18 cellular contexts compared by ENCODE assay signal in the genomic region with DNA sequence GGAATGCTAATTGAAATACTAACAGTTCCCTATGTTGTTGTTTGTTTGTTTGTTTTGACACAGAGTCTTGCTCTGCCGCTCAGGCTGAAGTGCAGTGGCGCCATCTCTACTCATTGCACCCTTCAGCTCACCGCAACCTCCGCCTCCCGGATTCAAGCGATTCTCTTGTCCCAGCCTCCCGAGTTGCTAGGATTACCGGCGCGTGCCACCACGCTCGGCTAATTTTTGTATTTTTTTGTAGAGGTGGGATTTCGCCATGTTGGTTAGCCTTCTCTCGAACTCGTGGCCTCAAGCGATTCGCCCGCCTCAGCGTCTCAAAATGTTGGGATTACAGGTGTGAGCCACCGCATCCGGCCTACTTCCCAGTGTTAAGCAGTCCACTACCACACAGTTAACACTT. TPM values are rescaled to one million over a fixed set of nuclear protein-coding genes. Genes with fewer than 3 reads are reported as not detected.
DNase-seq lines count a peak whose midpoint lies in the region; TF ChIP-seq lines count a peak whose summit lies in the region.
"Had no signal": no experiment of that assay in that cellular context is flagged by ENCODE, and none has a peak within 500 bp of the region (broad histone marks: within the 10 kb centered on the region; RNA-seq: fewer than 3 reads in every experiment).

No MANE protein-coding gene starts in this region.

- no peaks in the 10 kb centered on the region for H3K9me2 ChIP-seq in Loucy (replicated peaks; ENCODE audit: low read depth, low read length)

- intact Hi-C loops in activated CD4-positive, alpha-beta T cell treated with anti-CD3 and anti-CD28 coated beads, Interleukin-2, amount 10 ng/mL, durations not matched to agents 24 days and 14 days (cut with micrococcal nuclease), result loop anchor here (5.0 to 10.0 kb wide), 2 partner anchors 259 to 409 kb away; partner anchors contain the start of genes FAM111A and MRPL16
- intact Hi-C loops in thyroid gland (cut with DNase I), result loop anchor here (10.0 kb wide), 2 partner anchors 61 to 111 kb away; partner anchors contain the start of genes OSBP and PATL1

- 92 to 95% methylated on average over 8 to 21 of the region's 21 CpGs for whole genome bisulfite sequencing in endodermal cell (ENCODE audit: insufficient coverage in 1 of 2, insufficient read length in 1 of 2), 2 experiments
- 95 to 96% methylated on average over 21 of the region's 21 CpGs for WGBS in thyroid gland, 2 donors

- H3K4me1 Mint-ChIP-seq in activated CD4-positive, alpha-beta T cell treated with anti-CD3 and anti-CD28 coated beads, Interleukin-2, amount 10 ng/mL, durations not matched to agents 24 days and 14 days, result peaks cover 41% of the 10 kb centered on the region
- H3K4me1 Mint-ChIP-seq in endodermal cell, result peaks cover 8% of the 10 kb centered on the region
- H3K4me1 Mint-ChIP-seq in immature natural killer cell, result peaks cover 42 to 65% of the 10 kb centered on the region in 2 donors
- H3K4me1 Mint-ChIP-seq in chondrocyte (ENCODE audit: low read depth), result peaks cover 40% of the 10 kb centered on the region

- H3K36me3 ChIP-seq in Loucy (ENCODE audit: insufficient read depth, low read length) (no peaks in the 10 kb centered on the region), endodermal cell (ENCODE audit: control insufficient read depth, insufficient read depth, low read length) (no peaks in the 10 kb centered on the region), thyroid gland (no peaks in the 10 kb centered on the region)

- TF ChIP-seq CTCF in Loucy (conservative IDR thresholded peaks at IDR 0.05; ENCODE audit: low read length) (no peak), endodermal cell (conservative IDR thresholded peaks at IDR 0.05) (no peak), thyroid gland (IDR thresholded peaks at IDR 0.05) (no peak), chondrocyte (IDR thresholded peaks at IDR 0.05) (no peak)

- no peak overlapping the region for H3K27ac ChIP-seq in endodermal cell (ENCODE audit: low read depth, low read length)
- peak overlapping the region in 2 of 3 donors; percentile 34 to 87 for H3K27ac ChIP-seq in thyroid gland

- no peaks in the 10 kb centered on the region for H3K9me3 Mint-ChIP-seq in activated CD4-positive, alpha-beta T cell treated with anti-CD3 and anti-CD28 coated beads, Interleukin-2, amount 10 ng/mL, durations not matched to agents 24 days and 14 days
- H3K9me3 Mint-ChIP-seq in endodermal cell (no peaks in the 10 kb centered on the region), immature natural killer cell (peaks cover 0 to 2% (median 0%) of the 10 kb centered on the region in 6 donors), chondrocyte (ENCODE audit: low read depth) (no peaks in the 10 kb centered on the region)

- H4K20me1 ChIP-seq in Loucy (ENCODE audit: insufficient read depth, low read length, poor library complexity, severe bottlenecking), result no peaks in the 10 kb centered on the region

- H3K4me3 ChIP-seq in Loucy (ENCODE audit: low read length, poor library complexity, severe bottlenecking), result no peak overlapping the region
- H3K4me3 ChIP-seq in endodermal cell (ENCODE audit: low read length), result no peak overlapping the region
- H3K4me3 ChIP-seq in thyroid gland (replicated peaks in 1 of 3), result no peak overlapping the region

- no peak for DNase-seq in activated CD4-positive, alpha-beta T cell treated with anti-CD3 and anti-CD28 coated beads, Interleukin-2, amount 10 ng/mL, durations not matched to agents 24 days and 14 days
- no peak for DNase-seq in activated CD4-positive, alpha-beta T cell treated with anti-CD3 and anti-CD28 coated beads for 48 hours
- DNase-seq in endodermal cell (no peak), thyroid gland (no peak), cerebellar nuclear complex (lab: John Stamatoyannopoulos, UW) (no peak), immature natural killer cell (no peak), chondrocyte (ENCODE audit: low spot score) (no peak)
- DNase-seq: C1 segment of cervical spinal cord, DMS153, H7, KBM-7, NCI-H1048, NCI-H146, NCI-H2081, NCI-H524 treated with DMSO at 0.1 percent for 48 hours had no signal

- H3K27me3 ChIP-seq in Loucy (ENCODE audit: insufficient read depth, low read length, poor library complexity, severe bottlenecking), result no peaks in the 10 kb centered on the region
- no peaks in the 10 kb centered on the region for H3K27me3 ChIP-seq in endodermal cell (ENCODE audit: control insufficient read depth, insufficient read depth, low read length, poor library complexity, severe bottlenecking)
- H3K27me3 ChIP-seq in thyroid gland, result no peaks in the 10 kb centered on the region

- peak overlapping the region; percentile 23 for H3K4me3 Mint-ChIP-seq in activated CD4-positive, alpha-beta T cell treated with anti-CD3 and anti-CD28 coated beads, Interleukin-2, amount 10 ng/mL, durations not matched to agents 24 days and 14 days
- H3K4me3 Mint-ChIP-seq in endodermal cell (peak overlapping the region; percentile 75), immature natural killer cell (no peak overlapping the region), chondrocyte (ENCODE audit: unreplicated experiment) (no peak overlapping the region)

- no peaks in the 10 kb centered on the region for H3K9me3 ChIP-seq in Loucy (ENCODE audit: insufficient read depth, low read depth, low read length)
- no peaks in the 10 kb centered on the region for H3K9me3 ChIP-seq in endodermal cell (ENCODE audit: control insufficient read depth, low read length)
- no peaks in the 10 kb centered on the region for H3K9me3 ChIP-seq in thyroid gland

- H3K36me3 Mint-ChIP-seq in activated CD4-positive, alpha-beta T cell treated with anti-CD3 and anti-CD28 coated beads, Interleukin-2, amount 10 ng/mL, durations not matched to agents 24 days and 14 days (ENCODE audit: low read depth), result peaks cover 3% of the 10 kb centered on the region
- H3K36me3 Mint-ChIP-seq in endodermal cell (ENCODE audit: low read depth) (no peaks in the 10 kb centered on the region), immature natural killer cell (no peaks in the 10 kb centered on the region), chondrocyte (ENCODE audit: low read depth) (no peaks in the 10 kb centered on the region)

- peaks cover 22% of the 10 kb centered on the region for H3K27me3 Mint-ChIP-seq in activated CD4-positive, alpha-beta T cell treated with anti-CD3 and anti-CD28 coated beads, Interleukin-2, amount 10 ng/mL, durations not matched to agents 24 days and 14 days
- H3K27me3 Mint-ChIP-seq in endodermal cell (ENCODE audit: insufficient read depth), result peaks cover 6% of the 10 kb centered on the region
- H3K27me3 Mint-ChIP-seq in immature natural killer cell (ENCODE audit: low read depth in 3 of 3), result peaks cover 15 to 55% (median 41%) of the 10 kb centered on the region in 3 donors
- H3K27me3 Mint-ChIP-seq in chondrocyte (ENCODE audit: low read depth), result no peaks in the 10 kb centered on the region

- no peak overlapping the region for H3K9ac ChIP-seq in Loucy (ENCODE audit: low read depth, low read length, poor library complexity, severe bottlenecking)
- no peak overlapping the region for H3K9ac ChIP-seq in endodermal cell (ENCODE audit: extremely low read depth, low read length, poor library complexity, severe bottlenecking)

- no peak for TF ChIP-seq POLR2A in thyroid gland (IDR thresholded peaks at IDR 0.05)

- H3F3A ChIP-seq in Loucy (ENCODE audit: low read depth), result peaks cover 24% of the 10 kb centered on the region

- no peak overlapping the region for H3K4me2 ChIP-seq in Loucy (ENCODE audit: low read depth, low read length, poor library complexity, severe bottlenecking)

- H2AFZ ChIP-seq in Loucy (ENCODE audit: low read length), result peak overlapping the region; percentile 57; the same call in 1 of the 2 replicates

- no peaks in the 10 kb centered on the region for H3K79me2 ChIP-seq in Loucy (ENCODE audit: insufficient read depth, low read length)

- H3K4me1 ChIP-seq in Loucy (ENCODE audit: insufficient read depth, low read length, poor library complexity, severe bottlenecking) (peaks cover 30% of the 10 kb centered on the region), endodermal cell (ENCODE audit: control insufficient read depth, insufficient read depth, low read length) (no peaks in the 10 kb centered on the region), thyroid gland (peaks cover 0 to 10% of the 10 kb centered on the region in 2 donors)

- no peak overlapping the region for H3K27ac Mint-ChIP-seq in activated CD4-positive, alpha-beta T cell treated with anti-CD3 and anti-CD28 coated beads, Interleukin-2, amount 10 ng/mL, durations not matched to agents 24 days and 14 days
- H3K27ac Mint-ChIP-seq in endodermal cell (no peak overlapping the region), immature natural killer cell (no peak overlapping the region), chondrocyte (ENCODE audit: unreplicated experiment) (no peak overlapping the region)

RNA-seq across cellular contexts. Expression of gene OR4D9, which starts 42.0 kb away (rescaled TPM):
- total RNA-seq in activated CD4-positive, alpha-beta T cell treated with anti-CD3 and anti-CD28 coated beads, Interleukin-2, amount 10 ng/mL, durations not matched to agents 24 days and 14 days, result not detected in 2 replicates
- total RNA-seq in endodermal cell (not detected), thyroid gland (not detected), chondrocyte (not detected in 3 replicates)
- not detected for polyA plus RNA-seq in endodermal cell (2013, experiment 1 of 2)
- polyA plus RNA-seq in endodermal cell (2013, experiment 2 of 2), result not detected
- polyA plus RNA-seq in immature natural killer cell, result not detected
- total RNA-seq: H7, HT1080, Right ventricle myocardium inferior had no signal

RNA-seq across cellular contexts. Expression of gene OR4D11, which starts 49.9 kb away (rescaled TPM):
- not detected in 2 replicates for total RNA-seq in activated CD4-positive, alpha-beta T cell treated with anti-CD3 and anti-CD28 coated beads, Interleukin-2, amount 10 ng/mL, durations not matched to agents 24 days and 14 days
- not detected for total RNA-seq in endodermal cell
- not detected for polyA plus RNA-seq in endodermal cell (2013, experiment 1 of 2)
- not detected for polyA plus RNA-seq in endodermal cell (2013, experiment 2 of 2)
- total RNA-seq in thyroid gland, result not detected
- not detected for polyA plus RNA-seq in immature natural killer cell
- total RNA-seq in chondrocyte, result not detected in 3 replicates
- total RNA-seq: H7, HT1080, Right ventricle myocardium inferior had no signal

Comparison
In these comparisons a context has a peak if more than half of its experiments do, and no peak if none do; other contexts are left out.
1. H3K4me3 Mint-ChIP-seq: peak in activated CD4-positive, alpha-beta T cell treated with anti-CD3 and anti-CD28 coated beads, Interleukin-2, amount 10 ng/mL, durations not matched to agents 24 days and 14 days (single experiment) and endodermal cell (single experiment); none in immature natural killer cell (0 of 5) and chondrocyte (single experiment).